1 cellular context compared by ENCODE assay signal in the genomic region with DNA sequence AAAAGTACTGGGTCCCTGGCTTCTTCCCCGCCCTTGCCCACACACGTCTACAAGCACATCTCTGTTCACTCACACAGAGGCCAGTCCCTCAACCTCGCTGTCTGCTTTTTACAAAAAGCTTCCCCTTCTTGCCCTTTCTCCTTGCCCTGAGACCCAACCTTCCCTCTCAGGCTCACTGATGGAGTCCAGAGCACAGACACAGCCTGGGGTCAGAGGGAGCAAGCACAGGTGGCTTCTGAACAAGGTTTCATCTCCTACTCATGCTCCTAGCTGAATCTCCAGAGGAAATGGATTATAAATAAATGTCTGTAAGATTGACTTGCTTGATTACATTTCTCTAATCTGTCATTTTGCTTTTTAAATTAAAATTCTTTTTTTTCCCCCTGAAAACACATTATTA.
TF ChIP-seq lines count a peak whose summit lies in the region.

No MANE protein-coding gene starts in this region.

TF ChIP-seq in GM12878, 131 proteins besides CTCF, POLR2A, EP300 and RAD21 (continued from another document):
- TF ChIP-seq ZBTB40 (IDR thresholded peaks at IDR 0.05; ENCODE audit: borderline replicate concordance) = no peak
TF ChIP-seq in GM12878: peak in this region for 0.
